In genomic region chr4:5006932-5007331, GRCh38 we compare ENCODE assay signal across 5 cellular contexts. TPM values are rescaled to one million over a fixed set of nuclear protein-coding genes. Genes with fewer than 3 reads are reported as not detected.
"Had no signal": no experiment of that assay in that cellular context is flagged by ENCODE, and none has a peak within 500 bp of the region (broad histone marks: within the 10 kb centered on the region; RNA-seq: fewer than 3 reads in every experiment).

No MANE protein-coding gene starts in this region.

RNA-seq across cellular contexts. Expression of gene CYTL1, which starts 12.3 kb away (rescaled TPM):
- total RNA-seq: OCI-LY7, PC-3, PC-9, Right ventricle myocardium superior, SK-MEL-5 had no signal

RNA-seq across cellular contexts. Expression of gene STK32B, which starts 44.3 kb away (rescaled TPM):
- total RNA-seq: OCI-LY7, PC-9 had no signal
